1 cellular context compared by ENCODE assay signal in genomic region chr22:25013634-25014033, GRCh38.
TF ChIP-seq lines count a peak whose summit lies in the region.

No MANE protein-coding gene starts in this region.

TF ChIP-seq in HEK293, 187 proteins besides CTCF, POLR2A, EP300 and RAD21 (continued from another document):
- TF ChIP-seq ZNF362 (tag by site-specific recombination; IDR thresholded peaks at IDR 0.05), result no peak
- no peak for TF ChIP-seq ZNF221 (tag by site-specific recombination; IDR thresholded peaks at IDR 0.05; ENCODE audit: borderline replicate concordance)
- TF ChIP-seq ZNF843 (tag by site-specific recombination; IDR thresholded peaks at IDR 0.05), result no peak
- no peak for TF ChIP-seq ZNF639 (tag by site-specific recombination; IDR thresholded peaks at IDR 0.05)
- TF ChIP-seq REPIN1 (tag by site-specific recombination; IDR thresholded peaks at IDR 0.05; ENCODE audit: low read depth), result no peak
- 0 out of 2 replicates have a peak, but pooled peaks have one; percentile 21 for TF ChIP-seq ZNF121 (tag by site-specific recombination; IDR thresholded peaks at IDR 0.05)
- TF ChIP-seq HOXC10 (CRISPR knock-in tag; IDR thresholded peaks at IDR 0.05), result no peak
- no peak for TF ChIP-seq ZNF274 (IDR thresholded peaks at IDR 0.05; ENCODE audit: low read length)
- no peak for TF ChIP-seq ZNF274 (tag by site-specific recombination; IDR thresholded peaks at IDR 0.05; ENCODE audit: borderline replicate concordance)
- no peak for TF ChIP-seq ZNF19 (tag by site-specific recombination; IDR thresholded peaks at IDR 0.05; ENCODE audit: low read depth)
- TF ChIP-seq, protein P1, sequence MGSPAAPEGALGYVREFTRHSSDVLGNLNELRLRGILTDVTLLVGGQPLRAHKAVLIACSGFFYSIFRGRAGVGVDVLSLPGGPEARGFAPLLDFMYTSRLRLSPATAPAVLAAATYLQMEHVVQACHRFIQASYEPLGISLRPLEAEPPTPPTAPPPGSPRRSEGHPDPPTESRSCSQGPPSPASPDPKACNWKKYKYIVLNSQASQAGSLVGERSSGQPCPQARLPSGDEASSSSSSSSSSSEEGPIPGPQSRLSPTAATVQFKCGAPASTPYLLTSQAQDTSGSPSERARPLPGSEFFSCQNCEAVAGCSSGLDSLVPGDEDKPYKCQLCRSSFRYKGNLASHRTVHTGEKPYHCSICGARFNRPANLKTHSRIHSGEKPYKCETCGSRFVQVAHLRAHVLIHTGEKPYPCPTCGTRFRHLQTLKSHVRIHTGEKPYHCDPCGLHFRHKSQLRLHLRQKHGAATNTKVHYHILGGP (tag by site-specific recombination; IDR thresholded peaks at IDR 0.05), result no peak
- TF ChIP-seq, protein P2, sequence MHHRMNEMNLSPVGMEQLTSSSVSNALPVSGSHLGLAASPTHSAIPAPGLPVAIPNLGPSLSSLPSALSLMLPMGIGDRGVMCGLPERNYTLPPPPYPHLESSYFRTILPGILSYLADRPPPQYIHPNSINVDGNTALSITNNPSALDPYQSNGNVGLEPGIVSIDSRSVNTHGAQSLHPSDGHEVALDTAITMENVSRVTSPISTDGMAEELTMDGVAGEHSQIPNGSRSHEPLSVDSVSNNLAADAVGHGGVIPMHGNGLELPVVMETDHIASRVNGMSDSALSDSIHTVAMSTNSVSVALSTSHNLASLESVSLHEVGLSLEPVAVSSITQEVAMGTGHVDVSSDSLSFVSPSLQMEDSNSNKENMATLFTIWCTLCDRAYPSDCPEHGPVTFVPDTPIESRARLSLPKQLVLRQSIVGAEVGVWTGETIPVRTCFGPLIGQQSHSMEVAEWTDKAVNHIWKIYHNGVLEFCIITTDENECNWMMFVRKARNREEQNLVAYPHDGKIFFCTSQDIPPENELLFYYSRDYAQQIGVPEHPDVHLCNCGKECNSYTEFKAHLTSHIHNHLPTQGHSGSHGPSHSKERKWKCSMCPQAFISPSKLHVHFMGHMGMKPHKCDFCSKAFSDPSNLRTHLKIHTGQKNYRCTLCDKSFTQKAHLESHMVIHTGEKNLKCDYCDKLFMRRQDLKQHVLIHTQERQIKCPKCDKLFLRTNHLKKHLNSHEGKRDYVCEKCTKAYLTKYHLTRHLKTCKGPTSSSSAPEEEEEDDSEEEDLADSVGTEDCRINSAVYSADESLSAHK (tag by site-specific recombination; IDR thresholded peaks at IDR 0.05), result 0 out of 2 replicates have a peak, but pooled peaks have one; percentile 23
- no peak for TF ChIP-seq ZNF549 (tag by site-specific recombination; IDR thresholded peaks at IDR 0.05)
- peak; percentile 51; the same call in 1 of the 2 replicates for TF ChIP-seq WT1 (tag by site-specific recombination; IDR thresholded peaks at IDR 0.05)
- TF ChIP-seq ZNF394 (tag by site-specific recombination; IDR thresholded peaks at IDR 0.05; ENCODE audit: borderline replicate concordance), result no peak
- TF ChIP-seq ZNF677 (tag by site-specific recombination; IDR thresholded peaks at IDR 0.05), result no peak
- TF ChIP-seq ZNF24 (tag by site-specific recombination; IDR thresholded peaks at IDR 0.05), result no peak
- no peak for TF ChIP-seq KLF9 (tag by site-specific recombination; IDR thresholded peaks at IDR 0.05; ENCODE audit: low read depth)
- TF ChIP-seq ZNF423 (tag by site-specific recombination; IDR thresholded peaks at IDR 0.05), result peak; percentile 66
- 0 out of 2 replicates have a peak, but pooled peaks have one; percentile 22 for TF ChIP-seq ZEB2 (tag by site-specific recombination; IDR thresholded peaks at IDR 0.05)
- TF ChIP-seq SCRT1 (tag by site-specific recombination; IDR thresholded peaks at IDR 0.05; ENCODE audit: borderline replicate concordance), result no peak
- 0 out of 2 replicates have a peak, but pooled peaks have one; percentile 29 for TF ChIP-seq HOXD13 (CRISPR knock-in tag; IDR thresholded peaks at IDR 0.05; ENCODE audit: borderline replicate concordance)
- no peak for TF ChIP-seq ZNF138 (tag by site-specific recombination; IDR thresholded peaks at IDR 0.05; ENCODE audit: borderline replicate concordance)
- TF ChIP-seq GLIS2 (tag by site-specific recombination; IDR thresholded peaks at IDR 0.05), result 0 out of 2 replicates have a peak, but pooled peaks have one; percentile 9
- no peak for TF ChIP-seq ZNF558 (tag by site-specific recombination; IDR thresholded peaks at IDR 0.05)
- no peak for TF ChIP-seq ZNF37A (tag by site-specific recombination; IDR thresholded peaks at IDR 0.05)
- TF ChIP-seq ZNF239 (tag by site-specific recombination; IDR thresholded peaks at IDR 0.05), result no peak
- no peak for TF ChIP-seq ZNF623 (tag by site-specific recombination; IDR thresholded peaks at IDR 0.05)
- no peak for TF ChIP-seq ZBTB48 (tag by site-specific recombination; IDR thresholded peaks at IDR 0.05)
- peak; percentile 55; the same call in 1 of the 2 replicates for TF ChIP-seq IKZF3 (tag by site-specific recombination; IDR thresholded peaks at IDR 0.05)
- peak; percentile 68 for TF ChIP-seq TRIM28 (IDR thresholded peaks at IDR 0.05; ENCODE audit: borderline replicate concordance, low read length)
- TF ChIP-seq ZNF302 (tag by site-specific recombination; IDR thresholded peaks at IDR 0.05; ENCODE audit: low read depth), result no peak
- TF ChIP-seq ZNF521 (tag by site-specific recombination; IDR thresholded peaks at IDR 0.05), result no peak
- TF ChIP-seq ZNF114 (tag by site-specific recombination; IDR thresholded peaks at IDR 0.05), result no peak
- peak; percentile 66 for TF ChIP-seq ZIC2 (tag by site-specific recombination; IDR thresholded peaks at IDR 0.05)
- TF ChIP-seq ZBTB20 (tag by site-specific recombination; IDR thresholded peaks at IDR 0.05), result peak; percentile 31; the same call in 1 of the 2 replicates
- TF ChIP-seq ZNF350 (tag by site-specific recombination; IDR thresholded peaks at IDR 0.05), result no peak
- TF ChIP-seq ZNF341 (tag by site-specific recombination; IDR thresholded peaks at IDR 0.05; ENCODE audit: low read depth), result peak; percentile 90
